In genomic region chr12:124208469-124208868, GRCh38 we compare ENCODE assay signal across 21 cellular contexts.
DNase-seq lines count a peak whose midpoint lies in the region; ATAC-seq, FAIRE-seq and TF ChIP-seq lines count a peak whose summit lies in the region.
"Had no signal": no experiment of that assay in that cellular context is flagged by ENCODE, and none has a peak within 500 bp of the region (broad histone marks: within the 10 kb centered on the region; RNA-seq: fewer than 3 reads in every experiment).

No MANE protein-coding gene starts in this region.

- peak overlapping the region; percentile 20; the same call in 1 of the 2 replicates for H3K14ac ChIP-seq in H9 (ENCODE audit: insufficient read depth, low read length)
- no peak overlapping the region for H3K14ac ChIP-seq in H1 (ENCODE audit: insufficient read length)

- FAIRE-seq in H1 (lab: Jason Lieb, UNC): no peak
- FAIRE-seq: G401.6, GM12891, GM19239, H54 had no signal

- no peak overlapping the region for H3K4ac ChIP-seq in H9 (ENCODE audit: low read depth, low read length)
- no peak overlapping the region for H3K4ac ChIP-seq in H1 (replicated peaks; ENCODE audit: insufficient read length, low read depth, low read length)

- no peak for TF ChIP-seq CTCF in H9 (conservative IDR thresholded peaks at IDR 0.05)
- TF ChIP-seq CTCF in H1 (IDR thresholded peaks at IDR 0.05; ENCODE audit: control extremely low read depth in 1 of 3, insufficient read depth in 1 of 3, low read depth in 1 of 3, low read length in 3 of 3): no peak
- TF ChIP-seq CTCF in nephron (IDR thresholded peaks at IDR 0.05; ENCODE audit: unreplicated experiment in 3 of 3): no peak
- no peak for TF ChIP-seq CTCF in upper lobe of right lung (IDR thresholded peaks at IDR 0.05)
- no peak for TF ChIP-seq CTCF in testis (IDR thresholded peaks at IDR 0.05)

- H3K27ac Mint-ChIP-seq in H9 (peak overlapping the region in 1 of 3 experiments; percentile 63; a peak in 1 of 7 replicates), nephron (peak overlapping the region; percentile 50 to 78 (median 70))
- H3K27ac Mint-ChIP-seq: B cell; CD8-positive, alpha-beta T cell; HFFc6 had no signal

- POLR2A ChIA-PET in H1 (lab: Charles Lee; ENCODE audit: partially characterized antibody): interaction anchor here (1.4 kb wide), 1 partner anchor 11 kb away, joined by 3 read pairs; no protein-coding TSS in a partner anchor

- H3K9me3 Mint-ChIP-seq in H9 (peaks cover 17 to 19% of the 10 kb centered on the region in 2 experiments), nephron (peaks cover 18% of the 10 kb centered on the region)

- H3K9ac ChIP-seq in H9 (ENCODE audit: extremely low read depth, insufficient read length, low read length): no peak overlapping the region
- H3K9ac ChIP-seq in H1 (replicated peaks in 1 of 4; ENCODE audit: extremely low read depth in 1 of 4, low read depth in 3 of 4, low read length in 3 of 4): no peak overlapping the region
- H3K9ac ChIP-seq: BLaER1 treated with 17β-estradiol and CSF1 and Interleukin-3, amounts not matched to agents 10 nM and 100 nM had no signal

- H3K4me3 ChIP-seq in H1 (ENCODE audit: extremely low read depth in 1 of 4, insufficient read depth in 2 of 4, low read depth in 3 of 4, low read length in 4 of 4) (no peak overlapping the region), upper lobe of right lung (no peak overlapping the region), testis (no peak overlapping the region)
- H3K4me3 ChIP-seq: BLaER1 treated with 17β-estradiol and CSF1 and Interleukin-3, amounts not matched to agents 10 nM and 100 nM had no signal

- H3K4me2 ChIP-seq in H9 (ENCODE audit: insufficient read depth, insufficient read length, low read length): no peak overlapping the region
- no peak overlapping the region for H3K4me2 ChIP-seq in H1 (ENCODE audit: insufficient read depth in 1 of 2, low read depth in 2 of 2, low read length in 2 of 2)
- H3K4me2 ChIP-seq: BLaER1 treated with 17β-estradiol and CSF1 and Interleukin-3, amounts not matched to agents 10 nM and 100 nM had no signal

- peaks cover 13% of the 10 kb centered on the region for H3K27me3 Mint-ChIP-seq in H9 (ENCODE audit: low read depth)
- peaks cover 3% of the 10 kb centered on the region for H3K27me3 Mint-ChIP-seq in nephron (ENCODE audit: low read depth)

- no peak overlapping the region for H2BK15ac ChIP-seq in H9 (ENCODE audit: low read depth, low read length)
- no peak overlapping the region for H2BK15ac ChIP-seq in H1 (ENCODE audit: low read length)

- no peak overlapping the region for H4K5ac ChIP-seq in H9 (ENCODE audit: insufficient read length, low read depth, low read length)
- H4K5ac ChIP-seq in H1 (ENCODE audit: insufficient read length, low read depth, low read length): no peak overlapping the region

- no peak overlapping the region for H3K27ac ChIP-seq in H9 (ENCODE audit: insufficient read length, low read depth, low read length)
- H3K27ac ChIP-seq in H1 (ENCODE audit: low read depth, low read length): no peak overlapping the region
- H3K27ac ChIP-seq in upper lobe of right lung: no peak overlapping the region
- H3K27ac ChIP-seq in testis: no peak overlapping the region
- H3K27ac ChIP-seq: BLaER1 treated with 17β-estradiol and CSF1 and Interleukin-3, amounts not matched to agents 10 nM and 100 nM had no signal

- DNase-seq in H9: no peak
- no peak for DNase-seq in H1 (ENCODE audit: low read depth in 1 of 2, low spot score in 2 of 2)
- peak; percentile 55 for DNase-seq in upper lobe of right lung
- no peak for DNase-seq in DMS 273 (lab: John Stamatoyannopoulos, UW; ENCODE audit: unreplicated experiment)
- no peak for DNase-seq in kidney tubule cell (ENCODE audit: low spot score)
- DNase-seq in testis: no peak
- DNase-seq: Calu3; CD8-positive, alpha-beta T cell; DMS 273 treated with DMSO at 0.1 percent for 48 hours; DMS53; DND-41; EL; HFFc6 had no signal

- H2BK20ac ChIP-seq in H9 (ENCODE audit: low read depth, low read length, poor library complexity, severe bottlenecking): no peak overlapping the region
- no peak overlapping the region for H2BK20ac ChIP-seq in H1 (ENCODE audit: low read length)

- no peak overlapping the region for H2AFZ ChIP-seq in H9 (ENCODE audit: low read length)
- H2AFZ ChIP-seq in H1 (ENCODE audit: low read length): no peak overlapping the region

- H2AK5ac ChIP-seq in H9 (ENCODE audit: insufficient read length, low read length) (no peak overlapping the region), H1 (ENCODE audit: low read depth, low read length) (0 out of 2 replicates have a peak overlapping the region, but pooled peaks have one; percentile 60)

- TF ChIP-seq RAD21 in H1 (IDR thresholded peaks at IDR 0.05 in 1 of 2, conservative IDR thresholded peaks at IDR 0.05 in 1 of 2; ENCODE audit: low read depth in 2 of 2, low read length in 2 of 2): no peak

- WGBS in H9 (ENCODE audit: extremely low coverage, insufficient read length, low lambda C conversion rate): no CpG with 5 or more reads among the region's 14 CpGs
- WGBS in H1 (ENCODE audit: extremely low coverage in 1 of 2, insufficient coverage in 1 of 2, insufficient read length in 1 of 2, insufficient replicate concordance in 2 of 2, low coverage in 1 of 2, low lambda C conversion rate in 2 of 2, missing lambda C conversion rate in 1 of 2), 2 experiments: 86% methylated on average over 14 of the region's 14 CpGs; no CpG with 5 or more reads in 1 of the 2 experiments
- 49 to 64% methylated on average over 13 to 14 of the region's 14 CpGs for WGBS in testis, 2 donors

- no peak overlapping the region for H2BK120ac ChIP-seq in H9 (ENCODE audit: low read depth, low read length, poor library complexity, severe bottlenecking)
- no peak overlapping the region for H2BK120ac ChIP-seq in H1 (replicated peaks; ENCODE audit: low read depth, low read length)

- H3K4me1 ChIP-seq in H9 (ENCODE audit: insufficient read depth, low read length): no peaks in the 10 kb centered on the region
- H3K4me1 ChIP-seq in H1 (replicated peaks in 1 of 4; ENCODE audit: control insufficient read depth in 3 of 4, insufficient read depth in 4 of 4, low read length in 3 of 4): no peaks in the 10 kb centered on the region; a peak in 1 of 7 replicates
- H3K4me1 ChIP-seq in upper lobe of right lung: no peaks in the 10 kb centered on the region
- no peaks in the 10 kb centered on the region for H3K4me1 ChIP-seq in testis

- H2BK5ac ChIP-seq in H9 (ENCODE audit: insufficient read length, low read length) (no peak overlapping the region), H1 (ENCODE audit: low read depth, low read length) (no peak overlapping the region)

- no peak overlapping the region for H3K4me3 Mint-ChIP-seq in H9
- H3K4me3 Mint-ChIP-seq in nephron: no peak overlapping the region
- H3K4me3 Mint-ChIP-seq: B cell; CD8-positive, alpha-beta T cell; HFFc6 had no signal

- intact Hi-C loops in upper lobe of right lung (cut with DNase I): no loop called here
- intact Hi-C loops in testis (cut with DNase I; ENCODE audit: low total_unique reads): no loop called here

- no peak overlapping the region for H3T11ph ChIP-seq in H9 (ENCODE audit: low read length)

- H3K23ac ChIP-seq in H9 (ENCODE audit: insufficient read length, low read depth, low read length): no peak overlapping the region
- H3K23ac ChIP-seq in H1 (ENCODE audit: insufficient read length): no peak overlapping the region

- peaks cover 5 to 24% (median 6%) of the 10 kb centered on the region in 3 experiments; a peak in 6 of 7 replicates for H3K36me3 Mint-ChIP-seq in H9 (ENCODE audit: insufficient read depth in 1 of 3, low read depth in 3 of 3)
- H3K36me3 Mint-ChIP-seq in nephron (ENCODE audit: low read depth): no peaks in the 10 kb centered on the region
- H3K36me3 Mint-ChIP-seq: CD8-positive, alpha-beta T cell had no signal

- H3K56ac ChIP-seq in H9 (ENCODE audit: insufficient read length, low read depth, low read length) (no peak overlapping the region), H1 (replicated peaks; ENCODE audit: insufficient read length, low read depth, low read length) (no peak overlapping the region)

- H3K79me2 ChIP-seq in H9 (ENCODE audit: insufficient read depth, low read length): no peaks in the 10 kb centered on the region
- no peaks in the 10 kb centered on the region for H3K79me2 ChIP-seq in H1 (ENCODE audit: control insufficient read depth in 1 of 2, insufficient read depth in 2 of 2, low read length in 2 of 2)

- no peaks in the 10 kb centered on the region for H4K20me1 ChIP-seq in H9 (ENCODE audit: control insufficient read depth, insufficient read depth, insufficient read length)
- no peaks in the 10 kb centered on the region for H4K20me1 ChIP-seq in H1 (replicated peaks in 1 of 2; ENCODE audit: control insufficient read depth in 1 of 2, insufficient read depth in 2 of 2, low read length in 2 of 2)
- H4K20me1 ChIP-seq: BLaER1 treated with 17β-estradiol and CSF1 and Interleukin-3, amounts not matched to agents 10 nM and 100 nM had no signal

- no peaks in the 10 kb centered on the region for H3K27me3 ChIP-seq in H9 (ENCODE audit: insufficient read depth, low read length)
- H3K27me3 ChIP-seq in H1 (replicated peaks in 1 of 4; ENCODE audit: control insufficient read depth in 3 of 4, extremely low read depth in 1 of 4, insufficient read depth in 3 of 4, low read length in 3 of 4): no peaks in the 10 kb centered on the region; a peak in 1 of 7 replicates
- H3K27me3 ChIP-seq in upper lobe of right lung: no peaks in the 10 kb centered on the region
- H3K27me3 ChIP-seq in testis: no peaks in the 10 kb centered on the region
- H3K27me3 ChIP-seq: BLaER1 treated with 17β-estradiol and CSF1 and Interleukin-3, amounts not matched to agents 10 nM and 100 nM had no signal

- H3K23me2 ChIP-seq in H9 (ENCODE audit: insufficient read length, low read depth, low read length, poor library complexity, severe bottlenecking) (no peaks in the 10 kb centered on the region), H1 (ENCODE audit: low read depth, low read length) (no peaks in the 10 kb centered on the region)

- TF ChIP-seq POLR2A in H1 (IDR thresholded peaks at IDR 0.05; ENCODE audit: control extremely low read depth in 1 of 2, low read depth in 2 of 2, low read length in 2 of 2) (no peak), testis (IDR thresholded peaks at IDR 0.05) (no peak)

- H3K36me3 ChIP-seq in H1 (ENCODE audit: control insufficient read depth in 2 of 4, insufficient read depth in 4 of 4, low read length in 3 of 4) (no peaks in the 10 kb centered on the region), upper lobe of right lung (no peaks in the 10 kb centered on the region), testis (ENCODE audit: low read depth, missing control alignments) (no peaks in the 10 kb centered on the region)
- H3K36me3 ChIP-seq: BLaER1 treated with 17β-estradiol and CSF1 and Interleukin-3, amounts not matched to agents 10 nM and 100 nM had no signal

- ATAC-seq in upper lobe of right lung: no peak
- ATAC-seq: CD8-positive, alpha-beta T cell; HCT116 had no signal

- H3K18ac ChIP-seq in H9 (ENCODE audit: insufficient read length, low read depth, low read length) (no peak overlapping the region), H1 (ENCODE audit: extremely low read depth, low read length) (peak overlapping the region; percentile 39; the same call in 1 of the 2 replicates)

- peaks cover 21% of the 10 kb centered on the region in 2 experiments for H3K4me1 Mint-ChIP-seq in H9
- H3K4me1 Mint-ChIP-seq in nephron: peaks cover 15% of the 10 kb centered on the region
- H3K4me1 Mint-ChIP-seq: B cell had no signal

- no peak overlapping the region for H4K8ac ChIP-seq in H9 (replicated peaks; ENCODE audit: insufficient read length, low read depth, low read length)
- H4K8ac ChIP-seq in H1 (ENCODE audit: extremely low read depth, insufficient read depth, low read length): peak overlapping the region; percentile 23; the same call in 1 of the 2 replicates

- CTCF ChIA-PET in H1 (lab: Charles Lee; ENCODE audit: partially characterized antibody): interaction anchor here (1.4 kb wide), 1 partner anchor 9 kb away, joined by 3 read pairs; no protein-coding TSS in a partner anchor

- H3K9me3 ChIP-seq in H9 (ENCODE audit: control insufficient read depth, low read depth, low read length) (no peaks in the 10 kb centered on the region), H1 (ENCODE audit: insufficient read depth in 2 of 2, low read depth in 1 of 2, low read length in 1 of 2) (peaks cover 5 to 8% of the 10 kb centered on the region in 2 experiments), upper lobe of right lung (no peaks in the 10 kb centered on the region), testis (no peaks in the 10 kb centered on the region)

- H2BK12ac ChIP-seq in H9 (ENCODE audit: insufficient read length, low read depth, low read length) (no peak overlapping the region), H1 (ENCODE audit: low read depth, low read length) (no peak overlapping the region; the same call in 1 of the 2 replicates)

- H3K79me1 ChIP-seq in H9 (ENCODE audit: insufficient read depth, low read depth, low read length, poor library complexity, severe bottlenecking) (no peaks in the 10 kb centered on the region), H1 (ENCODE audit: low read depth, low read length) (no peaks in the 10 kb centered on the region)

- no peak for TF ChIP-seq EP300 in H1 (IDR thresholded peaks at IDR 0.05; ENCODE audit: borderline replicate concordance in 1 of 2, low read depth in 2 of 2, low read length in 2 of 2)

- H4K91ac ChIP-seq in H9 (ENCODE audit: insufficient read length, low read depth, low read length) (no peak overlapping the region), H1 (replicated peaks; ENCODE audit: insufficient read length, low read length) (peak overlapping the region; percentile 47)
